ENCODE assay signal across 9 cellular contexts in genomic region chr20:22974354-22974753, GRCh38.
DNase-seq lines count a peak whose midpoint lies in the region; ATAC-seq lines count a peak whose summit lies in the region.
"Had no signal": no experiment of that assay in that cellular context is flagged by ENCODE, and none has a peak within 500 bp of the region (broad histone marks: within the 10 kb centered on the region; RNA-seq: fewer than 3 reads in every experiment).

No MANE protein-coding gene starts in this region.

- ATAC-seq in HG02852 (IDR thresholded peaks at IDR 0.05; ENCODE audit: unreplicated experiment) = no peak
- ATAC-seq in GM21619 (IDR thresholded peaks at IDR 0.05; ENCODE audit: unreplicated experiment) = no peak

- H3K4me3 ChIP-seq in adipocyte (ENCODE audit: low read length) = no peak overlapping the region

- DNase-seq in Caki2 (ENCODE audit: low read depth) (peak; percentile 8), HPDE6-E6E7 (ENCODE audit: extremely low spot score) (peak; percentile 63), adipocyte (ENCODE audit: low read depth) (peak; percentile 30), kidney tubule cell (ENCODE audit: low spot score) (peak; percentile 30), NCI-H446 (lab: John Stamatoyannopoulos, UW) (no peak)
- no peak for DNase-seq in stimulated activated CD4-positive, alpha-beta T cell treated with anti-CD3 and anti-CD28 coated beads, Interleukin-12 subunit alpha, Interleukin-12 subunit beta, amount 100 ng/mL, for 4 hours
- DNase-seq: activated naive CD8-positive, alpha-beta T cell treated with anti-CD3 and anti-CD28 coated beads, Interleukin-2, amount 10 ng/mL, durations not matched to agents 7 days and 5 days had no signal

- H3K9ac ChIP-seq in adipocyte (ENCODE audit: low read length) = no peak overlapping the region

- no peaks in the 10 kb centered on the region for H3K36me3 ChIP-seq in adipocyte (ENCODE audit: control insufficient read depth, insufficient read depth, low read length, severe bottlenecking)

- peaks cover 45% of the 10 kb centered on the region for H3K27me3 ChIP-seq in adipocyte (replicated peaks; ENCODE audit: control insufficient read depth, insufficient read depth, low read length)

- peaks cover 2% of the 10 kb centered on the region for H3K9me3 ChIP-seq in adipocyte (ENCODE audit: control insufficient read depth, low read length)

- in situ Hi-C loops in Caki2 (cut with HindIII; ENCODE audit: low pct_unique_long_range_greater_than_20kb, low sequenced_read_pairs) = no loop called here

- peaks cover 10% of the 10 kb centered on the region for H3K4me1 ChIP-seq in adipocyte (ENCODE audit: control insufficient read depth, insufficient read depth, low read length)

Comparison
In these comparisons a context has a peak if more than half of its experiments do, and no peak if none do; other contexts are left out.
1. DNase-seq: peak in Caki2 (single experiment), HPDE6-E6E7 (single experiment), adipocyte (single experiment) and kidney tubule cell (single experiment); none in stimulated activated CD4-positive, alpha-beta T cell treated with anti-CD3 and anti-CD28 coated beads, Interleukin-12 subunit alpha, Interleukin-12 subunit beta, amount 100 ng/mL, for 4 hours (single experiment) and NCI-H446 (0 of 2).